ENCODE assay signal across 13 cellular contexts in genomic region chr11:85821636-85822035, GRCh38. TPM values are rescaled to one million over a fixed set of nuclear protein-coding genes. Genes with fewer than 3 reads are reported as not detected.
A peak's percentile ranks its signal among the peaks of the same experiment; 100 is the strongest.
DNase-seq lines count a peak whose midpoint lies in the region; ATAC-seq and TF ChIP-seq lines count a peak whose summit lies in the region.
"Had no signal": no experiment of that assay in that cellular context is flagged by ENCODE, and none has a peak within 500 bp of the region (broad histone marks: within the 10 kb centered on the region; RNA-seq: fewer than 3 reads in every experiment).

No MANE protein-coding gene starts in this region.

- H3K79me2 ChIP-seq in smooth muscle cell (ENCODE audit: low read depth) = no peaks in the 10 kb centered on the region

- H4K20me1 ChIP-seq in smooth muscle cell (ENCODE audit: low read depth) = no peaks in the 10 kb centered on the region

- intact Hi-C loops in left colon (cut with DNase I, micrococcal nuclease) = no loop called here
- intact Hi-C loops in left ventricle myocardium superior (cut with micrococcal nuclease) = loop anchor here (10.0 kb wide), 2 partner anchors 127 to 227 kb away; no protein-coding TSS in a partner anchor

- H3K36me3 ChIP-seq in smooth muscle cell (ENCODE audit: low read depth) = no peaks in the 10 kb centered on the region

- H2AFZ ChIP-seq in smooth muscle cell (ENCODE audit: low read depth) = no peak overlapping the region

- TF ChIP-seq CTCF in C4-2B (conservative IDR thresholded peaks at IDR 0.05) (no peak), HFFc6 (IDR thresholded peaks at IDR 0.05) (no peak), smooth muscle cell (IDR thresholded peaks at IDR 0.05; ENCODE audit: borderline replicate concordance, insufficient read depth, poor library complexity, severe bottlenecking) (no peak)

- H3K27me3 ChIP-seq in smooth muscle cell (ENCODE audit: low read depth) = no peaks in the 10 kb centered on the region

- H3K27me3 Mint-ChIP-seq in HFFc6 (ENCODE audit: insufficient read depth) = no peaks in the 10 kb centered on the region; the same call in 1 of the 2 replicates
- H3K27me3 Mint-ChIP-seq: CD4-positive, CD25-positive, alpha-beta regulatory T cell had no signal

- H3K27ac Mint-ChIP-seq in HFFc6 = no peak overlapping the region

- no peaks in the 10 kb centered on the region for H3F3A ChIP-seq in smooth muscle cell (ENCODE audit: low read depth)

- H3K4me1 ChIP-seq in smooth muscle cell (ENCODE audit: low read depth) = no peaks in the 10 kb centered on the region

- no peaks in the 10 kb centered on the region for H3K9me3 Mint-ChIP-seq in HFFc6
- H3K9me3 Mint-ChIP-seq: CD4-positive, CD25-positive, alpha-beta regulatory T cell had no signal

- DNase-seq in HFFc6 (peak; percentile 19), astrocyte of the hippocampus (ENCODE audit: low read depth, low spot score) (peak; percentile 55), left colon (peak; percentile 44 to 62), left ventricle myocardium superior (no peak), smooth muscle cell (lab: John Stamatoyannopoulos, UW; ENCODE audit: unreplicated experiment) (no peak)
- no peak for DNase-seq in stimulated activated naive CD4-positive, alpha-beta T cell treated with Interleukin-2 at 50 U/mL for 16 hours (lab: John Stamatoyannopoulos, UW)
- DNase-seq: CD4-positive, CD25-positive, alpha-beta regulatory T cell; effector CD8-positive, alpha-beta T cell; hypothalamus; MM.1S had no signal

- no peaks in the 10 kb centered on the region for H3K9me3 ChIP-seq in smooth muscle cell (replicated peaks; ENCODE audit: low read depth)

- H3K4me3 Mint-ChIP-seq in HFFc6 = no peak overlapping the region

- WGBS in smooth muscle cell (ENCODE audit: low lambda C conversion rate) = 100% methylated on average over 1 of the region's 1 CpG

- H3K27ac ChIP-seq in C4-2B (peak overlapping the region; percentile 66), smooth muscle cell (ENCODE audit: low read depth) (no peak overlapping the region)

- 0 out of 2 replicates have a peak, but pooled peaks cover 4% of the 10 kb centered on the region for H3K36me3 Mint-ChIP-seq in HFFc6 (ENCODE audit: low read depth)
- H3K36me3 Mint-ChIP-seq: CD4-positive, CD25-positive, alpha-beta regulatory T cell had no signal

- no peak overlapping the region for H3K9ac ChIP-seq in smooth muscle cell (ENCODE audit: low read depth)

- ATAC-seq in left colon = peak; percentile 97
- ATAC-seq in left ventricle myocardium superior = no peak
- no peak for ATAC-seq in GM18498 (IDR thresholded peaks at IDR 0.05; ENCODE audit: unreplicated experiment)

- H3K4me3 ChIP-seq in smooth muscle cell = no peak overlapping the region

- H3K4me1 Mint-ChIP-seq in HFFc6 (ENCODE audit: low read depth) = peaks cover 46% of the 10 kb centered on the region

- H3K4me2 ChIP-seq in smooth muscle cell = no peak overlapping the region

RNA-seq across cellular contexts. Expression of gene SYTL2, which starts 10.7 kb away (rescaled TPM):
- total RNA-seq in HFFc6 (2021; fragmentation: NEBNext Ultra II Directional; extraction: Animal tissue kit (Norgen Biotek cat#: 25700)) = 10 to 100 TPM; 23.2 to 39.5 (median 27.4) TPM
- total RNA-seq in left colon (100 to 1,000 TPM; 300 to 306 TPM), left ventricle myocardium superior (2.8 TPM), smooth muscle cell (50.7 and 73.0 TPM in 2 replicates)
- polyA plus RNA-seq in smooth muscle cell = 7.2 and 10.4 TPM in 2 replicates

RNA-seq across cellular contexts. Expression of gene CCDC83, which starts 33.5 kb away (rescaled TPM):
- total RNA-seq in HFFc6 (2021; fragmentation: NEBNext Ultra II Directional; extraction: Animal tissue kit (Norgen Biotek cat#: 25700)) = not detected
- total RNA-seq in left colon (not detected), left ventricle myocardium superior (not detected), smooth muscle cell (not detected in 2 replicates)
- 0.28 TPM in 1 of 2 replicates, not detected in the other for polyA plus RNA-seq in smooth muscle cell
- total RNA-seq: CD4-positive, CD25-positive, alpha-beta regulatory T cell; OCI-LY7 had no signal
- polyA plus RNA-seq: CD4-positive, CD25-positive, alpha-beta regulatory T cell had no signal

Comparison
In these comparisons a context has a peak if more than half of its experiments do, and no peak if none do; other contexts are left out.
1. DNase-seq: peak in HFFc6 (single experiment), astrocyte of the hippocampus (single experiment) and left colon (2 of 2); none in stimulated activated naive CD4-positive, alpha-beta T cell treated with Interleukin-2 at 50 U/mL for 16 hours (single experiment), left ventricle myocardium superior (single experiment) and smooth muscle cell (single experiment).